8 cellular contexts compared by ENCODE assay signal in the genomic region with DNA sequence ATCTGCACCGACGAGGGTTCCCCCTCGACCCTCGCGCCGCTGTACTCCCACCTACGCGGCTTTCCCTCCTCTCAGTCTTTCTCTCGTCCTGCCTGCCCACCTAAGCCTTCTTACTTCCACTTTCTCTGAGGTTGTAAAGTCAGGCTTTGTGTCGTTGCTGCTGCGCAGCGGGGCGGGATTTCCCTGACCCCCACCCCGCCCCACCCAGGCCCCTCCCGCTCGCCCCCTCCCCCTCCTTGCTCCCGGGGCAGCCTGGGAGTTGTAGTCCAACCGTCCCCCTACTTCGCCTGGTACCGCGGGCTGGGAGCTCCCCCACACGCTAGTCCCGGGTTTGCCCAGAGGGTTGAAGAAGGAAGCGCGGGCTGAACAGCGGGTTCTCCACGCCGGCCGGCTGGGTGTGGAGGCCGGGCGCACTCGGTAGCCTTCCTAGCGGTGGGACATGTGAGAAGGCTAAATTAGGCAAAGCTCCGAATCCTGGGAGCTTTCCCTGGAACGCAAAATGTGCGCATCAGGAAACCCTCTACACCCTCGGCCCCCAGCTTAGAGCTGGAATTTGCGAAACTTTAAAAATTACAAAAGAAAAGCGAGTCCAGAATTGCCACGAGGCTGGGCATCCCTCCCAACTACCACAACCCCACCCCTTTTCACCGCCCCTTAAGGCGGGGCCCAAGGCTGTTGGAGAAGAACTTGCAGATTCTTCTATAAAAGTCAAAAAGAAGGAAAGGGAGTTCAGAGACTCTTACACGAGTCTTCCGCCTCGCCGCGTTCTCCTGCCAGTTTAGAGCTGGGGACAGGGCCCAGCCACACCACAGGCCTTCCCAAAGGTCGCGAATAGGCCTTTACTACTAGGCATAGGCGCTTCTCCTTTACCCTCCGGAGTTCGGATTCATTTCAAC. TPM values are rescaled to one million over a fixed set of nuclear protein-coding genes. Genes with fewer than 3 reads are reported as not detected.
DNase-seq lines count a peak whose midpoint lies in the region; ATAC-seq, FAIRE-seq and TF ChIP-seq lines count a peak whose summit lies in the region.

Gene ATP11C (minus strand): TSS at position 153 of the 896 bp plus-strand sequence. CDS start 1,011 bp downstream, outside the sequence.

- H2BK12ac ChIP-seq in neuronal stem cell (ENCODE audit: low read length): no peak within 1 kb of the TSS

- no peak within 1 kb of the TSS for H2BK120ac ChIP-seq in neuronal stem cell (ENCODE audit: low read depth, low read length)

- peak within 1 kb of the TSS; percentile 97 for H2AFZ ChIP-seq in neuronal stem cell (ENCODE audit: low read length)

- peak within 1 kb of the TSS; percentile 80 for H3K23ac ChIP-seq in neuronal stem cell (ENCODE audit: low read depth, low read length, poor library complexity)

- TF ChIP-seq CTCF in RWPE1 (conservative IDR thresholded peaks at IDR 0.05; ENCODE audit: low read depth): no peak
- TF ChIP-seq CTCF in foreskin keratinocyte (conservative IDR thresholded peaks at IDR 0.05): peak; percentile 52

- DNase-seq in DMS 273 treated with DMSO at 0.1 percent for 48 hours (lab: John Stamatoyannopoulos, UW): peak; percentile 60
- peak; percentile 32 for DNase-seq in HTR-8/SVneo (ENCODE audit: insufficient read length, low spot score)
- DNase-seq in RWPE1 (ENCODE audit: low spot score): peak; percentile 83
- DNase-seq in activated gamma-delta T cell (lab: John Stamatoyannopoulos, UW): peak; percentile 55
- DNase-seq in foreskin keratinocyte: peak; percentile 59 to 75
- DNase-seq in neuronal stem cell (ENCODE audit: low spot score): peak; percentile 74

- no peak within 1 kb of the TSS for H3K4ac ChIP-seq in neuronal stem cell (ENCODE audit: low read length)

- FAIRE-seq in HTR-8/SVneo (lab: Jason Lieb, UNC): no peak

- H4K91ac ChIP-seq in neuronal stem cell (ENCODE audit: low read depth, low read length, poor library complexity): no peak within 1 kb of the TSS

- peak; percentile 72 for ATAC-seq in GM21367 (IDR thresholded peaks at IDR 0.05; ENCODE audit: unreplicated experiment)
- peak; percentile 90 for ATAC-seq in foreskin keratinocyte

- H3K4me3 ChIP-seq in neuronal stem cell (ENCODE audit: low read length in 2 of 2): peak within 1 kb of the TSS; percentile 69 to 95
- H3K4me3 ChIP-seq in subcutaneous abdominal adipose tissue (ENCODE audit: low read depth in 1 of 5, low read length in 5 of 5): peak within 1 kb of the TSS; percentile 70 to 78 (median 72)

- POLR2A ChIA-PET in RWPE1 (lab: Yijun Ruan, JAX; ENCODE audit: low non-redundant PET): no interaction called here

- H2AK5ac ChIP-seq in neuronal stem cell (ENCODE audit: low read depth, low read length): no peak within 1 kb of the TSS

- H3K9ac ChIP-seq in neuronal stem cell (ENCODE audit: low read depth, low read length, poor library complexity) (peak within 1 kb of the TSS; percentile 96), subcutaneous abdominal adipose tissue (ENCODE audit: low read length in 5 of 5) (peak within 1 kb of the TSS in 4 of 5 donors; percentile 62 to 77 (median 68))

- H4K8ac ChIP-seq in neuronal stem cell (ENCODE audit: low read depth, low read length): no peak within 1 kb of the TSS

- H3K27ac ChIP-seq in RWPE1 (peak within 1 kb of the TSS; percentile 94), foreskin keratinocyte (peak within 1 kb of the TSS; percentile 88), neuronal stem cell (replicated peaks; ENCODE audit: low read length) (peak within 1 kb of the TSS; percentile 92), subcutaneous abdominal adipose tissue (ENCODE audit: low read depth, low read length) (peak within 1 kb of the TSS; percentile 88)

- H3K4me1 ChIP-seq in foreskin keratinocyte (peaks cover 4% of the 10 kb centered on the region), neuronal stem cell (ENCODE audit: control insufficient read depth in 2 of 2, insufficient read depth in 1 of 2, low read depth in 1 of 2, low read length in 2 of 2) (peaks cover 4 to 5% of the 10 kb centered on the region in 2 donors), subcutaneous abdominal adipose tissue (ENCODE audit: control insufficient read depth in 5 of 5, insufficient read depth in 5 of 5, low read length in 5 of 5) (peaks cover 0 to 14% (median 4%) of the 10 kb centered on the region in 5 donors)

- H3K79me1 ChIP-seq in neuronal stem cell (ENCODE audit: low read depth, low read length): peaks cover 1% of the 10 kb centered on the region

- CTCF ChIA-PET in RWPE1 (lab: Yijun Ruan, JAX): no interaction called here

- H3K18ac ChIP-seq in neuronal stem cell (ENCODE audit: low read length): peak within 1 kb of the TSS; percentile 94

- peak within 1 kb of the TSS; percentile 77 for H3K4me2 ChIP-seq in neuronal stem cell (ENCODE audit: insufficient read depth, low read length, poor library complexity, severe bottlenecking)

- H2BK15ac ChIP-seq in neuronal stem cell (ENCODE audit: low read length): no peak within 1 kb of the TSS

- peak within 1 kb of the TSS; percentile 13 for H2BK5ac ChIP-seq in neuronal stem cell (ENCODE audit: low read length)

- no CpG with 5 or more reads among the region's 52 CpGs for WGBS in neuronal stem cell (ENCODE audit: extremely low coverage in 2 of 2, insufficient read length in 2 of 2, insufficient replicate concordance in 1 of 2), 2 donors

- H3K9me3 ChIP-seq in neuronal stem cell (replicated peaks in 1 of 2; ENCODE audit: control insufficient read depth in 2 of 2, insufficient read depth in 1 of 2, low read depth in 1 of 2, low read length in 2 of 2) (no peaks in the 10 kb centered on the region), subcutaneous abdominal adipose tissue (ENCODE audit: control insufficient read depth in 5 of 5, low read length in 5 of 5) (no peaks in the 10 kb centered on the region)

- H3K14ac ChIP-seq in neuronal stem cell (ENCODE audit: low read length): no peak within 1 kb of the TSS

- H3K36me3 ChIP-seq in neuronal stem cell (replicated peaks in 1 of 2; ENCODE audit: control insufficient read depth in 2 of 2, insufficient read depth in 2 of 2, low read length in 2 of 2): no peaks in the 10 kb centered on the region
- H3K36me3 ChIP-seq in subcutaneous abdominal adipose tissue (ENCODE audit: control insufficient read depth in 5 of 5, insufficient read depth in 5 of 5, low read length in 5 of 5): no peaks in the 10 kb centered on the region

- H3K27me3 ChIP-seq in foreskin keratinocyte (no peaks in the 10 kb centered on the region), neuronal stem cell (ENCODE audit: control insufficient read depth in 3 of 3, insufficient read depth in 3 of 3, low read depth in 1 of 3, low read length in 3 of 3) (no peaks in the 10 kb centered on the region), subcutaneous abdominal adipose tissue (ENCODE audit: control insufficient read depth in 5 of 5, insufficient read depth in 4 of 5, low read length in 5 of 5) (peaks cover 0 to 3% (median 2%) of the 10 kb centered on the region in 5 donors)

RNA-seq across cellular contexts. Expression of gene ATP11C, which starts in this region (rescaled TPM):
- 15.9 and 16.8 TPM in 2 replicates for total RNA-seq in foreskin keratinocyte
- polyA plus RNA-seq in foreskin keratinocyte: 5.1 and 5.2 TPM in 2 replicates
- polyA plus RNA-seq in neuronal stem cell (2013, experiment 1 of 2): 16.8 TPM
- 17.3 TPM for polyA plus RNA-seq in neuronal stem cell (2013, experiment 2 of 2)

Comparison
In these comparisons a context has a peak if more than half of its experiments do, and no peak if none do; other contexts are left out.
1. Peak in every context shown above with its lines: DNase-seq, ATAC-seq, H3K4me3 ChIP-seq and H3K27ac ChIP-seq.
2. DNase-seq: peak in every context shown above with its lines; median percentile 83 in RWPE1; 74 in neuronal stem cell; 67 in foreskin keratinocyte; 60 in DMS 273 treated with DMSO at 0.1 percent for 48 hours; 55 in activated gamma-delta T cell; 32 in HTR-8/SVneo.